Comparison of ENCODE assay signal across 1 cellular context in genomic region chr7:12569673-12570072, GRCh38.
TF ChIP-seq lines count a peak whose summit lies in the region.

No MANE protein-coding gene starts in this region.

TF ChIP-seq in GM12878, 131 proteins besides CTCF, POLR2A, EP300 and RAD21 (continued from another document):
- TF ChIP-seq ELK1 (IDR thresholded peaks at IDR 0.05; ENCODE audit: low read depth, low read length): no peak
- TF ChIP-seq JUND (IDR thresholded peaks at IDR 0.05; ENCODE audit: low read depth, low read length): no peak
- TF ChIP-seq SMC3 (IDR thresholded peaks at IDR 0.05; ENCODE audit: borderline replicate concordance, low read length): no peak
- no peak for TF ChIP-seq SMAD1 (IDR thresholded peaks at IDR 0.05; ENCODE audit: low read depth, partially characterized antibody)
- TF ChIP-seq RELB (IDR thresholded peaks at IDR 0.05; ENCODE audit: low read depth): no peak
- no peak for TF ChIP-seq TBL1XR1 (IDR thresholded peaks at IDR 0.05; ENCODE audit: low read depth, low read length)
- no peak for TF ChIP-seq RELA (IDR thresholded peaks at IDR 0.05; ENCODE audit: borderline replicate concordance, partially characterized antibody)
- TF ChIP-seq E2F4 (IDR thresholded peaks at IDR 0.05; ENCODE audit: low read depth, low read length): no peak
- TF ChIP-seq EZH2 (IDR thresholded peaks at IDR 0.05; ENCODE audit: borderline replicate concordance, control insufficient read depth, low read depth, low read length): no peak
- TF ChIP-seq FOXK2 (IDR thresholded peaks at IDR 0.05): no peak
- no peak for TF ChIP-seq SP1 (IDR thresholded peaks at IDR 0.05; ENCODE audit: low read depth, low read length)
